8 cellular contexts compared by ENCODE assay signal in the genomic region with DNA sequence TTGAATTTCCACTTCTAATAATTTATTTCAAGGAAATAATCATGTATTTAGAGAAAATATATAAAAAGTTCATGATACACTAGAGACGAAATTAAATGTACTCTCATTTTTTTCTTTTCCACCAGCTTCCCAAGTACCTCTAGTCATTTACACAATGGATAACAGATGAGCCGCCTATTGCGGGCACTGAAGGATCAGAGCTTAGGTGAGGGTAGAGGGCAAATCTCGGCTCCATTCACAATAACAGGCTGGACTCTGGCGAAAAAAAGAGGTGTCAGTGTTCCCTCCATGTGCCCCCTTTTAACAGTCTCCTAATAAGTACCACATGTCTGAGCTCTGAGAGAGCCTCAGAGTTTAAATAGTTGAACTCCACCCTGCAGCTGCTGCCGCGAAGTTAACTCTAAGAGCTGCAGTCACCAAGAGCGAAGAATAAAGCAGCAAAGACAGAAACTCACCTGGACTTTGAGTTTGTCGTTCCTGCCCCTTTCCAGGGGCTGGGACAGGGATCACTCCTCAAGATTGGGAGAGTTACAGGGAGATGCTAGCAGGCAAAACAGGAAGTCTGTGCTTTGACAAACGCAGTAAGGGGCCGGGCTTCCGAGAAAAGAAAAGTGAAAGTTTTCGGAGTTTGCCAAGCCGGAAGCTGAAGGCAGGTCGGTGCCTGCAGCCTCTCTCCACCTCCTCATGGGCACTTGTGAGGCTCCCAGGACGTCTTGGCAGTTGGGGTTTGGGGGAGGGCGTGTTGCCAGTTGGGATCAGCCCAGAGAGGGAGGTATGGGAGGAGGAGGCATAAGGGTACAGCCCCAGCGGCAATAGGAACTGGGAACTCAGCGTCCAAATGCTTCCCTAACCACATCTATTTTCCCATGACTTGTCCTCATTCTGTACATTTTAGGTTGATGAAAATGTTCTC.
DNase-seq lines count a peak whose midpoint lies in the region; TF ChIP-seq lines count a peak whose summit lies in the region.

A gene (minus strand): TSS at position 566 of the 913 bp plus-strand sequence. CDS start 3,057 bp downstream, outside the sequence.

- no peaks in the 10 kb centered on the region for H3K27me3 ChIP-seq in layer of hippocampus (ENCODE audit: control insufficient read depth, insufficient read depth, low read length)

- CTCF ChIA-PET in GM10248 (lab: Yijun Ruan, JAX) (interaction anchor here (1.0 to 2.6 kb wide), 3 partner anchors 8 to 210 kb away, joined by 3 to 9 read pairs (median 5); no protein-coding TSS in a partner anchor), HEK293T (lab: Yijun Ruan, JAX) (no interaction called here)

- TF ChIP-seq CTCF in GM10248 (IDR thresholded peaks at IDR 0.05; ENCODE audit: control extremely low read depth, extremely low read depth, low read depth, missing control alignments) (no peak), choroid plexus epithelial cell (conservative IDR thresholded peaks at IDR 0.05; ENCODE audit: low read depth, low read length) (no peak)

- POLR2A ChIA-PET in GM10248 (lab: Yijun Ruan, JAX) (interaction anchor here (0.6 to 1.0 kb wide), 2 partner anchors 12 to 762 kb away, joined by 3 to 5 read pairs; no protein-coding TSS in a partner anchor), HEK293T (lab: Yijun Ruan, JAX) (no interaction called here)

- DNase-seq in GM10248 (ENCODE audit: extremely low spot score) = peak; percentile 69
- peak; percentile 12 for DNase-seq in HEK293T (ENCODE audit: extremely low spot score)
- DNase-seq in NAMALWA (ENCODE audit: low spot score) = peak; percentile 92
- peak; percentile 80 for DNase-seq in activated CD4-positive, alpha-beta T cell treated with anti-CD3 and anti-CD28 coated beads for 1 hour
- peak; percentile 94 for DNase-seq in choroid plexus epithelial cell (ENCODE audit: low read depth)
- DNase-seq in stimulated activated CD4-positive, alpha-beta T cell treated with anti-CD3 and anti-CD28 coated beads, Interleukin-1b, Interleukin-23, amount 100 ng/mL, for 4 hours (ENCODE audit: low read depth in 2 of 2) = peak; percentile 44 to 62
- no peak for DNase-seq in NCI-H2171 treated with DMSO at 0.1 percent for 48 hours (lab: John Stamatoyannopoulos, UW)

- peak within 1 kb of the TSS; percentile 80 for H3K27ac ChIP-seq in layer of hippocampus (ENCODE audit: low read depth, low read length)

- H3K4me3 ChIP-seq in choroid plexus epithelial cell (ENCODE audit: low read depth, low read length) = peak within 1 kb of the TSS; percentile 71

TF ChIP-seq in HEK293T, 16 proteins besides CTCF, POLR2A, EP300 and RAD21:
- TF ChIP-seq NFRKB (IDR thresholded peaks at IDR 0.05) = no peak
- TF ChIP-seq ELF4 (IDR thresholded peaks at IDR 0.05) = no peak
- no peak for TF ChIP-seq FOXA1 (IDR thresholded peaks at IDR 0.05)
- no peak for TF ChIP-seq TARDBP (IDR thresholded peaks at IDR 0.05)
- TF ChIP-seq, protein P1, sequence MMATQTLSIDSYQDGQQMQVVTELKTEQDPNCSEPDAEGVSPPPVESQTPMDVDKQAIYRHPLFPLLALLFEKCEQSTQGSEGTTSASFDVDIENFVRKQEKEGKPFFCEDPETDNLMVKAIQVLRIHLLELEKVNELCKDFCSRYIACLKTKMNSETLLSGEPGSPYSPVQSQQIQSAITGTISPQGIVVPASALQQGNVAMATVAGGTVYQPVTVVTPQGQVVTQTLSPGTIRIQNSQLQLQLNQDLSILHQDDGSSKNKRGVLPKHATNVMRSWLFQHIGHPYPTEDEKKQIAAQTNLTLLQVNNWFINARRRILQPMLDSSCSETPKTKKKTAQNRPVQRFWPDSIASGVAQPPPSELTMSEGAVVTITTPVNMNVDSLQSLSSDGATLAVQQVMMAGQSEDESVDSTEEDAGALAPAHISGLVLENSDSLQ (IDR thresholded peaks at IDR 0.05) = no peak
- TF ChIP-seq SUZ12 (IDR thresholded peaks at IDR 0.05) = no peak
- TF ChIP-seq ZNF384 (IDR thresholded peaks at IDR 0.05) = no peak
- TF ChIP-seq L3MBTL2 (conservative IDR thresholded peaks at IDR 0.05) = no peak
- TF ChIP-seq ARNT (IDR thresholded peaks at IDR 0.05) = no peak
- no peak for TF ChIP-seq FOXM1 (IDR thresholded peaks at IDR 0.05; ENCODE audit: borderline replicate concordance)
- no peak for TF ChIP-seq LEF1 (IDR thresholded peaks at IDR 0.05; ENCODE audit: borderline replicate concordance)
- no peak for TF ChIP-seq FOXK2 (IDR thresholded peaks at IDR 0.05)
- TF ChIP-seq SP1 (IDR thresholded peaks at IDR 0.05) = no peak
- TF ChIP-seq BHLHE40 (IDR thresholded peaks at IDR 0.05; ENCODE audit: borderline replicate concordance) = no peak
- no peak for TF ChIP-seq HDGF (IDR thresholded peaks at IDR 0.05; ENCODE audit: borderline replicate concordance)
- no peak for TF ChIP-seq CTBP1 (IDR thresholded peaks at IDR 0.05; ENCODE audit: borderline replicate concordance)
